Comparison of ENCODE assay signal across 15 cellular contexts in the genomic region with DNA sequence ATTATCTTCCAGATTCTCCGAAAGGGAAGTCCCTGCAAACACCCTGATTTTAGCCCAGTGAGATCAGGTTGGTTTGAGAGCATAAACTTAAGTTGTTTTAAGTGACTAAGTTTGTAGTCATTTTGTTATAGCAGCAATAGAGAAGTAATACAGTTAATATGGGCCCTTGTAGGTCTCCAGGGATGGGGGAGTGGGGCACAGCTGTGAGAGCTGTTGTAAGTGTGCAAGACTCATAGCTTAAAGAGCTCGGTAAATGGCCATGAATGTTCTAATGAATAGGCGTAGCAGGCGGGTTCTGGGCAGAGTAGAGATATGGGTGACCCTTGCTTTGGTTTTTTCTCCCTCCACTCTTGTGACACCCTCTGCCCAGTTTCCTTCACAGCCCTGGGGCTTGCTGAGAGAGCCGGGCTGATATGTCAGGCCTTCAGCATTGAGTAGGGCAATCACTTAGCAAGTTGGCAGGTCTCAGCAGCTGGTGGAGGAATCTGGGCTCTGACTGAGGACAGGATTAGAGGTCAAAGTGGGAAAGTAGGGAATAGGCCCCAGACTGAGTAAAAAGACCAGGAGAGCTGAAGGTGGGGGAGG. TPM values are rescaled to one million over a fixed set of nuclear protein-coding genes. Genes with fewer than 3 reads are reported as not detected.
DNase-seq lines count a peak whose midpoint lies in the region; ATAC-seq and TF ChIP-seq lines count a peak whose summit lies in the region.
"Had no signal": no experiment of that assay in that cellular context is flagged by ENCODE, and none has a peak within 500 bp of the region (broad histone marks: within the 10 kb centered on the region; RNA-seq: fewer than 3 reads in every experiment).

No MANE protein-coding gene starts in this region.

- no peaks in the 10 kb centered on the region for H3K36me3 ChIP-seq in IMR-90 (ENCODE audit: control insufficient read depth, insufficient read depth, low read length)
- H3K36me3 ChIP-seq in smooth muscle cell (ENCODE audit: low read depth), result no peaks in the 10 kb centered on the region

- no peak for TF ChIP-seq RAD21 in IMR-90 (IDR thresholded peaks at IDR 0.05; ENCODE audit: low read length)

- H2AFZ ChIP-seq in IMR-90 (replicated peaks; ENCODE audit: low read length, poor library complexity) (peak overlapping the region; percentile 34), smooth muscle cell (ENCODE audit: low read depth) (no peak overlapping the region)

- ATAC-seq in IMR-90 (ENCODE audit: low read depth) (no peak), right cardiac atrium (peak in 1 of 2 donors; percentile 11)

- H3K4me1 ChIP-seq in IMR-90 (ENCODE audit: control insufficient read depth, insufficient read depth, low read length) (peaks cover 20% of the 10 kb centered on the region), right cardiac atrium (ENCODE audit: control insufficient read depth, insufficient read depth, low read length) (peaks cover 7% of the 10 kb centered on the region), smooth muscle cell (ENCODE audit: low read depth) (peaks cover 24% of the 10 kb centered on the region)

- peak overlapping the region; percentile 70 for H4K5ac ChIP-seq in IMR-90 (ENCODE audit: low read depth, low read length)

- intact Hi-C loops in IMR-90 (cut with micrococcal nuclease) (no loop called here), right cardiac atrium (cut with DNase I) (no loop called here)

- peak overlapping the region; percentile 94; the same call in 2 of the 3 replicates for H2BK15ac ChIP-seq in IMR-90 (ENCODE audit: low read depth, low read length)

- no TSS peak for BruUV-seq in IMR-90 (replicated peaks; lab: Mats Ljungman, UMichigan)

- peak overlapping the region; percentile 99 for H2BK120ac ChIP-seq in IMR-90 (ENCODE audit: low read depth, low read length)

- dilution Hi-C loops in IMR-90 (cut with HindIII; ENCODE audit: low sequenced_read_pairs, unreplicated experiment), result no loop called here

- H3K4me3 Mint-ChIP-seq in activated naive CD8-positive, alpha-beta T cell treated with anti-CD3 and anti-CD28 coated beads for 36 hours, result no peak overlapping the region

- peaks cover 53% of the 10 kb centered on the region for H3K4me1 Mint-ChIP-seq in activated naive CD8-positive, alpha-beta T cell treated with anti-CD3 and anti-CD28 coated beads for 36 hours

- H3K56ac ChIP-seq in IMR-90 (ENCODE audit: extremely low read depth, insufficient read depth, low read length), result no peak overlapping the region

- H3K9ac ChIP-seq in IMR-90 (ENCODE audit: low read depth, low read length) (no peak overlapping the region), smooth muscle cell (ENCODE audit: low read depth) (no peak overlapping the region)

- peaks cover 3% of the 10 kb centered on the region for H3K36me3 Mint-ChIP-seq in activated naive CD8-positive, alpha-beta T cell treated with anti-CD3 and anti-CD28 coated beads for 36 hours

- peaks cover 35% of the 10 kb centered on the region for H3F3A ChIP-seq in smooth muscle cell (ENCODE audit: low read depth)

- peak overlapping the region; percentile 97 for H2BK20ac ChIP-seq in IMR-90 (ENCODE audit: low read depth, low read length)

- H2AK5ac ChIP-seq in IMR-90 (ENCODE audit: low read depth, low read length), result peak overlapping the region; percentile 76

- H3K79me1 ChIP-seq in IMR-90 (ENCODE audit: low read depth in 1 of 2, low read length in 2 of 2), result peaks cover 9 to 30% of the 10 kb centered on the region in 2 experiments; a peak in 3 of 4 replicates

- H3K27ac Mint-ChIP-seq in activated naive CD8-positive, alpha-beta T cell treated with anti-CD3 and anti-CD28 coated beads for 36 hours, result peak overlapping the region; percentile 54

- no peaks in the 10 kb centered on the region for H3K27me3 Mint-ChIP-seq in activated naive CD8-positive, alpha-beta T cell treated with anti-CD3 and anti-CD28 coated beads for 36 hours

- H4K20me1 ChIP-seq in IMR-90 (ENCODE audit: insufficient read depth, low read length), result no peaks in the 10 kb centered on the region; the same call in 1 of the 2 replicates
- no peaks in the 10 kb centered on the region for H4K20me1 ChIP-seq in smooth muscle cell (ENCODE audit: low read depth)

- H3K27ac ChIP-seq in IMR-90 (ENCODE audit: insufficient read depth, low read length), result peak overlapping the region; percentile 68
- peak overlapping the region; percentile 51 for H3K27ac ChIP-seq in right cardiac atrium (ENCODE audit: low read length)
- H3K27ac ChIP-seq in smooth muscle cell (ENCODE audit: low read depth), result peak overlapping the region; percentile 95

- H2AK9ac ChIP-seq in IMR-90 (replicated peaks; ENCODE audit: low read depth, low read length, poor library complexity), result peak overlapping the region; percentile 66

- in situ Hi-C loops in IMR-90 (cut with MboI; ENCODE audit: low sequenced_read_pairs), result no loop called here

- peak overlapping the region; percentile 86 for H4K91ac ChIP-seq in IMR-90 (ENCODE audit: insufficient read depth, low read depth, low read length)

- no peaks in the 10 kb centered on the region; the same call in 1 of the 2 replicates for H3K9me3 ChIP-seq in IMR-90 (ENCODE audit: control insufficient read depth, insufficient read depth, low read length)
- H3K9me3 ChIP-seq in right cardiac atrium (ENCODE audit: control insufficient read depth, low read length), result no peaks in the 10 kb centered on the region
- H3K9me3 ChIP-seq in smooth muscle cell (replicated peaks; ENCODE audit: low read depth), result no peaks in the 10 kb centered on the region
- H3K9me3 ChIP-seq: testis had no signal

- H3K14ac ChIP-seq in IMR-90 (replicated peaks; ENCODE audit: low read depth, low read length), result peak overlapping the region; percentile 86

- peak overlapping the region; percentile 98 for H2BK5ac ChIP-seq in IMR-90 (ENCODE audit: low read depth, low read length, poor library complexity, severe bottlenecking)

- peaks cover 2% of the 10 kb centered on the region for H3K9me3 Mint-ChIP-seq in activated naive CD8-positive, alpha-beta T cell treated with anti-CD3 and anti-CD28 coated beads for 36 hours

- H3K4me2 ChIP-seq in IMR-90 (ENCODE audit: low read depth, low read length), result no peak overlapping the region
- no peak overlapping the region for H3K4me2 ChIP-seq in smooth muscle cell

- no peaks in the 10 kb centered on the region for H3K27me3 ChIP-seq in IMR-90 (ENCODE audit: control insufficient read depth, insufficient read depth, low read length)
- H3K27me3 ChIP-seq in right cardiac atrium (ENCODE audit: control insufficient read depth, insufficient read depth), result no peaks in the 10 kb centered on the region
- no peaks in the 10 kb centered on the region for H3K27me3 ChIP-seq in smooth muscle cell (ENCODE audit: low read depth)
- H3K27me3 ChIP-seq: testis had no signal

- POLR2A ChIA-PET in IMR-90 (lab: Charles Lee; ENCODE audit: unreplicated experiment), result no interaction called here
- POLR2A ChIA-PET in GM10248 (lab: Yijun Ruan, JAX), result interaction anchor here (2.0 kb wide), 1 partner anchor 16 kb away, joined by 9 read pairs; a partner anchor contains a TSS

- H3K79me2 ChIP-seq in smooth muscle cell (ENCODE audit: low read depth), result no peaks in the 10 kb centered on the region

- no peak for TF ChIP-seq POLR2A in IMR-90 (IDR thresholded peaks at IDR 0.05; ENCODE audit: low read depth, low read length)

- peak overlapping the region in 1 of 2 experiments; percentile 99; a peak in 3 of 4 replicates for H4K8ac ChIP-seq in IMR-90 (ENCODE audit: low read depth in 2 of 2, low read length in 2 of 2)

- H3K23ac ChIP-seq in IMR-90 (ENCODE audit: low read depth, low read length), result peak overlapping the region; percentile 78; the same call in 1 of the 2 replicates

- H3K4ac ChIP-seq in IMR-90 (ENCODE audit: low read depth, low read length), result peak overlapping the region; percentile 99

- TF ChIP-seq CTCF in IMR-90 (conservative IDR thresholded peaks at IDR 0.05; ENCODE audit: low read depth, low read length) (no peak), smooth muscle cell (IDR thresholded peaks at IDR 0.05; ENCODE audit: borderline replicate concordance, insufficient read depth, poor library complexity, severe bottlenecking) (no peak), GM10248 (IDR thresholded peaks at IDR 0.05; ENCODE audit: control extremely low read depth, extremely low read depth, low read depth, missing control alignments) (no peak)

- no peak for DNase-seq in IMR-90
- no peak for DNase-seq in activated naive CD8-positive, alpha-beta T cell treated with anti-CD3 and anti-CD28 coated beads for 36 hours
- no peak for DNase-seq in right cardiac atrium
- DNase-seq in smooth muscle cell (lab: John Stamatoyannopoulos, UW; ENCODE audit: unreplicated experiment), result no peak
- DNase-seq in GM10248 (ENCODE audit: extremely low spot score), result no peak
- no peak for DNase-seq in stimulated activated naive CD4-positive, alpha-beta T cell (lab: John Stamatoyannopoulos, UW)
- DNase-seq in NCI-H1436 (lab: John Stamatoyannopoulos, UW), result no peak
- DNase-seq in SW 1271 (lab: John Stamatoyannopoulos, UW), result no peak
- DNase-seq: activated CD4-positive, alpha-beta T cell treated with anti-CD3 and anti-CD28 coated beads, Interleukin-2, amount 50 U/mL, for 4 hours; activated gamma-delta T cell treated with Interleukin-2 at 50 U/mL for 16 hours; cerebellar nuclear complex; COR-L47; Kasumi-1; T-helper 1 cell; testis had no signal

- CTCF ChIA-PET in IMR-90 (lab: Yijun Ruan, JAX), result no interaction called here
- CTCF ChIA-PET in GM10248 (lab: Yijun Ruan, JAX), result interaction anchor here (0.6 to 5.1 kb wide), 14 partner anchors 8 to 62 kb away, joined by 3 to 29 read pairs (median 6); no protein-coding TSS in a partner anchor

- H3K18ac ChIP-seq in IMR-90 (ENCODE audit: low read depth, low read length), result peak overlapping the region; percentile 86

- peaks cover 20% of the 10 kb centered on the region for H3K9me1 ChIP-seq in IMR-90 (ENCODE audit: insufficient read depth, low read length)

- H3K4me3 ChIP-seq in IMR-90 (ENCODE audit: insufficient read depth, low read depth, low read length) (no peak overlapping the region), right cardiac atrium (ENCODE audit: low read length) (no peak overlapping the region), smooth muscle cell (no peak overlapping the region)
- H3K4me3 ChIP-seq: testis had no signal

- WGBS in IMR-90 (ENCODE audit: extremely low coverage in 2 of 2, insufficient read length in 1 of 2), 2 experiments, result no CpG with 5 or more reads among the region's 5 CpGs
- WGBS in right cardiac atrium, result 72% methylated on average over 5 of the region's 5 CpGs
- WGBS in smooth muscle cell (ENCODE audit: low lambda C conversion rate), result 83% methylated on average over 5 of the region's 5 CpGs

RNA-seq across cellular contexts. Expression of a gene that starts 16.0 kb away (rescaled TPM):
- total RNA-seq in IMR-90 (2012; rRNA removed) (109 and 171 TPM in 2 replicates), right cardiac atrium (100 to 1,000 TPM; 162 to 225 (median 179) TPM), smooth muscle cell (629 and 752 TPM in 2 replicates)
- polyA plus RNA-seq in IMR-90 (2012; rRNA removed) (304 and 385 TPM in 2 replicates), right cardiac atrium (208 TPM), smooth muscle cell (929 and 1,018 TPM in 2 replicates)
- 781 and 851 TPM in 2 replicates for polyA plus RNA-seq in IMR-90 (2012; cell fraction: cytosol; rRNA removed)
- polyA plus RNA-seq in IMR-90 (2012; cell fraction: nucleus; rRNA removed; ENCODE audit: low replicate concordance), result 1,444 and 1,599 TPM in 2 replicates
- 10 to 100 TPM; 59.1 to 59.5 TPM for total RNA-seq in activated naive CD8-positive, alpha-beta T cell treated with anti-CD3 and anti-CD28 coated beads for 36 hours

RNA-seq across cellular contexts. Expression of a gene that starts 44.3 kb away (rescaled TPM):
- total RNA-seq in IMR-90 (2012; rRNA removed) (0.36 and 0.56 TPM in 2 replicates), right cardiac atrium (under 1 TPM in 3 of 4 donors, not detected in 1; 0.06 to 0.82 (median 0.40) TPM), smooth muscle cell (0.63 and 1.2 TPM in 2 replicates)
- polyA plus RNA-seq in IMR-90 (2012; rRNA removed) (0.39 and 0.51 TPM in 2 replicates), right cardiac atrium (0.05 TPM), smooth muscle cell (1.4 and 2.1 TPM in 2 replicates)
- 0.16 and 0.19 TPM in 2 replicates for polyA plus RNA-seq in IMR-90 (2012; cell fraction: cytosol; rRNA removed)
- polyA plus RNA-seq in IMR-90 (2012; cell fraction: nucleus; rRNA removed; ENCODE audit: low replicate concordance), result 0.55 and 0.63 TPM in 2 replicates
- 10 to 100 TPM; 36.1 to 37.5 TPM for total RNA-seq in activated naive CD8-positive, alpha-beta T cell treated with anti-CD3 and anti-CD28 coated beads for 36 hours

Comparison
In these comparisons a context has a peak if more than half of its experiments do, and no peak if none do; other contexts are left out.
1. RNA of a gene that starts 44.3 kb away (total RNA-seq): 36.1 to 37.5 TPM in activated naive CD8-positive, alpha-beta T cell treated with anti-CD3 and anti-CD28 coated beads for 36 hours; 0.63 to 1.2 TPM in smooth muscle cell, 0.06 to 0.82 TPM in right cardiac atrium and 0.36 to 0.56 TPM in IMR-90; every median in the first group is over 10 times any median in the second.
2. Peak in every context shown above with its lines, with median percentiles within 50 percentile points of each other: H3K27ac ChIP-seq.